In the genomic region with DNA sequence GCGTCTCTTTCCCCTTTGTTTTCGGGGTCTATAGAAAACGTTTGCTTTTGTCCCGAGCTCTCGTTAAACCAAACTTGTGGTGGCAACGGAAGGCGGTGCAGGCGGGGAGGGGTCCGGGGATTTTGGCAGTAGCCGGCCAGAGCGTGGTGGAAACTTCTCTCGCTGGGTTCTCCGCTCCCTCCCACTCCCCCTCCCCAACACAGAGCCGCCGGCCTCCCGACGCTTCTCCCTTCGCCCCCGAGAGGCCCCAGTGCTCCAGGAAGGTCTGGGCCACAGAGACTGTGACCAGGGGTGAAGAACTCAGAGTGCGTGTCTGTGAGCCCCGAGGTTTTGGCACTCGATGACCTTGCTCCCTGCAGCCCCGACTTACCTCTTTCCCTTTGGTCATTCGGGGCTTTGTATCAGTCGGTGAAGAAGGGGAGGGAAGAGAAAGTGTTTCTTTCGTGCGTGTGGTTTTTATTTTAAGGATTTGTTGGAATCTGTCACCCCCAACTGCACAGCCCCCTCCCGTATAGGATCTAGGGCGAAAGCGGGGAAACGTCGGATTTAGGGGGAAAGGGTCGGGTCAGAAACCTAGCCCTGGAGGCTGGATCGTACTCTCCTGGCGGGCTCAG, we compare ENCODE assay signal across 8 cellular contexts.
DNase-seq lines count a peak whose midpoint lies in the region; ATAC-seq and TF ChIP-seq lines count a peak whose summit lies in the region.

No MANE protein-coding gene starts in this region.

- ATAC-seq in DND-41 (ENCODE audit: insufficient read depth, low read depth) (0 out of 3 replicates have a peak, but pooled peaks have one; percentile 1), GM19467 (IDR thresholded peaks at IDR 0.05; ENCODE audit: unreplicated experiment) (no peak)

- H3K27me3 ChIP-seq in DND-41 (ENCODE audit: insufficient read depth, low read length, poor library complexity) (no peaks in the 10 kb centered on the region), endocrine pancreas (ENCODE audit: control insufficient read depth, insufficient read depth, low read length) (no peaks in the 10 kb centered on the region), parathyroid adenoma (ENCODE audit: control insufficient read depth, insufficient read depth, low read length) (no peaks in the 10 kb centered on the region)

- H3K4me3 ChIP-seq in DND-41 (ENCODE audit: low read depth in 1 of 2, low read length in 2 of 2) (peak overlapping the region; percentile 11 to 73; a peak in 3 of 4 replicates), endocrine pancreas (ENCODE audit: control insufficient read depth, insufficient read depth, low read length) (no peak overlapping the region), parathyroid adenoma (ENCODE audit: low read depth, low read length) (peak overlapping the region; percentile 49)

- DNase-seq in DND-41 (no peak), NCI-H69 (lab: John Stamatoyannopoulos, UW) (peak; percentile 69), NCI-H2081 (lab: John Stamatoyannopoulos, UW) (no peak), NCI-H128 (lab: John Stamatoyannopoulos, UW; ENCODE audit: unreplicated experiment) (no peak)
- DNase-seq in stimulated activated CD8-positive, alpha-beta memory T cell treated with anti-CD3 and anti-CD28 coated beads, Interleukin-4, amount 100 ng/mL, for 48 hours, result no peak

- no peaks in the 10 kb centered on the region; the same call in 1 of the 2 replicates for H3K36me3 ChIP-seq in DND-41 (ENCODE audit: insufficient read depth, low read length)
- no peaks in the 10 kb centered on the region for H3K36me3 ChIP-seq in endocrine pancreas (ENCODE audit: control insufficient read depth, insufficient read depth, low read length)
- no peaks in the 10 kb centered on the region for H3K36me3 ChIP-seq in parathyroid adenoma (ENCODE audit: control insufficient read depth, insufficient read depth, low read length)

- H2AFZ ChIP-seq in DND-41 (ENCODE audit: low read depth, low read length), result peak overlapping the region; percentile 56
- peak overlapping the region; percentile 19 for H2AFZ ChIP-seq in parathyroid adenoma

- H3K9ac ChIP-seq in DND-41 (ENCODE audit: low read depth, low read length), result peak overlapping the region; percentile 76
- H3K9ac ChIP-seq in endocrine pancreas (ENCODE audit: control insufficient read depth, insufficient read depth, low read length), result peak overlapping the region; percentile 41
- H3K9ac ChIP-seq in parathyroid adenoma, result no peak overlapping the region

- peaks cover 68% of the 10 kb centered on the region for H3K79me2 ChIP-seq in DND-41 (ENCODE audit: insufficient read depth, low read length)
- no peaks in the 10 kb centered on the region for H3K79me2 ChIP-seq in parathyroid adenoma

- H3K4me2 ChIP-seq in DND-41 (ENCODE audit: insufficient read depth, low read length), result peak overlapping the region; percentile 79
- peak overlapping the region; percentile 75 for H3K4me2 ChIP-seq in parathyroid adenoma (ENCODE audit: low read length)

- H3K27ac ChIP-seq in DND-41 (ENCODE audit: low read length) (peak overlapping the region; percentile 96), parathyroid adenoma (peak overlapping the region; percentile 80)

- H4K20me1 ChIP-seq in DND-41 (ENCODE audit: insufficient read depth, low read length), result peaks cover 4% of the 10 kb centered on the region

- TF ChIP-seq CTCF in DND-41 (IDR thresholded peaks at IDR 0.05; ENCODE audit: borderline replicate concordance, extremely low read depth, low read length, poor library complexity, severe bottlenecking) (no peak), parathyroid adenoma (IDR thresholded peaks at IDR 0.05) (no peak)

- H3K4me1 ChIP-seq in DND-41 (ENCODE audit: insufficient read depth, low read length) (peaks cover 35% of the 10 kb centered on the region), endocrine pancreas (ENCODE audit: control insufficient read depth, insufficient read depth, low read length) (no peaks in the 10 kb centered on the region), parathyroid adenoma (peaks cover 3% of the 10 kb centered on the region)

- H3K9me3 ChIP-seq in DND-41 (ENCODE audit: insufficient read depth, low read length, severe bottlenecking) (no peaks in the 10 kb centered on the region), endocrine pancreas (ENCODE audit: control insufficient read depth, low read length) (no peaks in the 10 kb centered on the region), parathyroid adenoma (ENCODE audit: control insufficient read depth, low read length) (no peaks in the 10 kb centered on the region)
